ENCODE assay signal across 1 cellular context in the genomic region with DNA sequence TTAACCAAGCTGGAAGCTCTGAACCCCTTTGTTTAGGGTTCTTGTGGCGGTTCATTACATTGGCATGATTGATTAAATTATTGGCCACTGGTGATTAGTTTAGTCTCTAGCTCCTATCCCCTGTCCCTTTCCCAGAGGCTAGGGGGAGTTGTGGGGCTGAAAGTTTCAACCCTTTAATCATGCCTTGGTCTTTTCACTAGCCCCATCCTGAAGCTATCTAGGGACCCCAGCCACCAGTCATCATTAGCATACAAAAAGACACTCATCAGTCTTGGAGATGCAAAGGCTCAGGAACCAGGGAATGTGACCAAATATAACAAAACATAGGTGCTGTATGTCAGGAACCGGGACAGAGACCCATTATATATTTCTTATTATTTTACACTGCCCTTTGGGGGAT.
TF ChIP-seq lines count a peak whose summit lies in the region.

No MANE protein-coding gene starts in this region.

TF ChIP-seq in H1, 55 proteins besides CTCF, POLR2A, EP300 and RAD21:
- TF ChIP-seq, protein P1, sequence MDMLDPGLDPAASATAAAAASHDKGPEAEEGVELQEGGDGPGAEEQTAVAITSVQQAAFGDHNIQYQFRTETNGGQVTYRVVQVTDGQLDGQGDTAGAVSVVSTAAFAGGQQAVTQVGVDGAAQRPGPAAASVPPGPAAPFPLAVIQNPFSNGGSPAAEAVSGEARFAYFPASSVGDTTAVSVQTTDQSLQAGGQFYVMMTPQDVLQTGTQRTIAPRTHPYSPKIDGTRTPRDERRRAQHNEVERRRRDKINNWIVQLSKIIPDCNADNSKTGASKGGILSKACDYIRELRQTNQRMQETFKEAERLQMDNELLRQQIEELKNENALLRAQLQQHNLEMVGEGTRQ (IDR thresholded peaks at IDR 0.05; ENCODE audit: low read length): no peak
- TF ChIP-seq KDM5A (IDR thresholded peaks at IDR 0.05; ENCODE audit: low read length): no peak
- no peak for TF ChIP-seq TAF7 (optimal IDR thresholded peaks at IDR 0.05; ENCODE audit: borderline replicate concordance, low read depth, low read length)
- no peak for TF ChIP-seq YY1 (IDR thresholded peaks at IDR 0.05; ENCODE audit: low read depth, low read length)
- no peak for TF ChIP-seq KDM1A (IDR thresholded peaks at IDR 0.05; ENCODE audit: borderline replicate concordance, low read length)
- TF ChIP-seq CHD1 (IDR thresholded peaks at IDR 0.05; ENCODE audit: low read depth, low read length): no peak
- TF ChIP-seq BCL11A (IDR thresholded peaks at IDR 0.05; ENCODE audit: low read depth in 2 of 2, low read length in 2 of 2): no peak
- TF ChIP-seq EZH2 (IDR thresholded peaks at IDR 0.05; ENCODE audit: low read depth, low read length, severe bottlenecking): no peak
- TF ChIP-seq CREB1 (IDR thresholded peaks at IDR 0.05): no peak
- no peak for TF ChIP-seq KDM4A (IDR thresholded peaks at IDR 0.05; ENCODE audit: low read depth, low read length, severe bottlenecking)
- TF ChIP-seq HDAC6 (IDR thresholded peaks at IDR 0.05; ENCODE audit: low read depth, low read length): no peak
- TF ChIP-seq TCF12 (IDR thresholded peaks at IDR 0.05; ENCODE audit: low read depth, low read length): no peak
